Comparison of ENCODE assay signal across 7 cellular contexts in genomic region chr12:4526923-4527546, GRCh38. TPM values are rescaled to one million over a fixed set of nuclear protein-coding genes. Genes with fewer than 3 reads are reported as not detected.
DNase-seq lines count a peak whose midpoint lies in the region; ATAC-seq, FAIRE-seq and TF ChIP-seq lines count a peak whose summit lies in the region.

No MANE protein-coding gene starts in this region.

- H3K79me2 ChIP-seq in MM.1S (ENCODE audit: low read length) (peaks cover 13% of the 10 kb centered on the region; the same call in 1 of the 2 replicates), neural progenitor cell (ENCODE audit: low read depth) (no peaks in the 10 kb centered on the region)

- H3K4me3 ChIP-seq in MM.1S (ENCODE audit: low read length) = no peak overlapping the region
- no peak overlapping the region for H3K4me3 ChIP-seq in bronchial epithelial cell (ENCODE audit: low read depth, low read length)
- H3K4me3 ChIP-seq in neural progenitor cell = no peak overlapping the region

- no peaks in the 10 kb centered on the region for H3K9me3 Mint-ChIP-seq in neural progenitor cell

- no peak overlapping the region for H3K4me3 Mint-ChIP-seq in neural progenitor cell

- H3K27me3 Mint-ChIP-seq in neural progenitor cell (ENCODE audit: insufficient read depth, low read depth) = no peaks in the 10 kb centered on the region

- no peak overlapping the region for H3K27ac Mint-ChIP-seq in neural progenitor cell

- H2AFZ ChIP-seq in MM.1S (ENCODE audit: low read length) (no peak overlapping the region), neural progenitor cell (replicated peaks) (no peak overlapping the region)

- H3K9me2 ChIP-seq in MM.1S (replicated peaks; ENCODE audit: insufficient read depth, low read length) = no peaks in the 10 kb centered on the region

- DNase-seq in EH (ENCODE audit: low read depth) = peak; percentile 26
- peak; percentile 36 for DNase-seq in MM.1S
- peak; percentile 28 for DNase-seq in bronchial epithelial cell (ENCODE audit: low read depth)
- DNase-seq in neural progenitor cell (ENCODE audit: low spot score) = no peak
- DNase-seq in stimulated activated naive CD8-positive, alpha-beta T cell treated with anti-CD3 and anti-CD28 coated beads, Interleukin-15, Interleukin-2, amounts not matched to agents 100 U/mL and 50 U/mL, for 24 hours = no peak
- DNase-seq in mesenteric fat pad (ENCODE audit: low spot score) = no peak

- no peak overlapping the region for H3K9ac ChIP-seq in MM.1S (ENCODE audit: low read length)
- H3K9ac ChIP-seq in neural progenitor cell = no peak overlapping the region

- H3K4me2 ChIP-seq in MM.1S (ENCODE audit: low read depth, low read length) = no peak overlapping the region
- H3K4me2 ChIP-seq in neural progenitor cell = no peak overlapping the region

- H3K9me3 ChIP-seq in MM.1S (replicated peaks; ENCODE audit: insufficient read depth, low read length) = no peaks in the 10 kb centered on the region
- no peaks in the 10 kb centered on the region for H3K9me3 ChIP-seq in neural progenitor cell (ENCODE audit: low read depth)

- peaks cover 5% of the 10 kb centered on the region; the same call in 1 of the 2 replicates for H3F3A ChIP-seq in MM.1S (ENCODE audit: insufficient read depth, low read length)
- H3F3A ChIP-seq in neural progenitor cell (ENCODE audit: low read depth) = peaks cover 8% of the 10 kb centered on the region

- no peaks in the 10 kb centered on the region for H3K27me3 ChIP-seq in MM.1S (replicated peaks; ENCODE audit: insufficient read depth, low read length)
- H3K27me3 ChIP-seq in bronchial epithelial cell (ENCODE audit: control insufficient read depth, insufficient read depth, low read length) = no peaks in the 10 kb centered on the region
- H3K27me3 ChIP-seq in neural progenitor cell = no peaks in the 10 kb centered on the region

- H3K36me3 Mint-ChIP-seq in neural progenitor cell = no peaks in the 10 kb centered on the region

- H3K27ac ChIP-seq in MM.1S (ENCODE audit: low read length) (no peak overlapping the region), neural progenitor cell (no peak overlapping the region)

- no peaks in the 10 kb centered on the region for H3K4me1 ChIP-seq in MM.1S (ENCODE audit: low read length)
- H3K4me1 ChIP-seq in neural progenitor cell = no peaks in the 10 kb centered on the region

- no peaks in the 10 kb centered on the region for H3K4me1 Mint-ChIP-seq in neural progenitor cell

- H3K36me3 ChIP-seq in MM.1S (replicated peaks; ENCODE audit: insufficient read depth, low read length) = peaks cover 3% of the 10 kb centered on the region; the same call in 1 of the 2 replicates
- peaks cover 1% of the 10 kb centered on the region for H3K36me3 ChIP-seq in bronchial epithelial cell (ENCODE audit: control insufficient read depth, insufficient read depth, low read length)
- peaks cover 6% of the 10 kb centered on the region for H3K36me3 ChIP-seq in neural progenitor cell

- H4K20me1 ChIP-seq in MM.1S (ENCODE audit: insufficient read depth, low read length) (no peaks in the 10 kb centered on the region), neural progenitor cell (ENCODE audit: low read depth) (no peaks in the 10 kb centered on the region)

- peak; percentile 40 for TF ChIP-seq CTCF in MM.1S (IDR thresholded peaks at IDR 0.05; ENCODE audit: low read length)
- no peak for TF ChIP-seq CTCF in bronchial epithelial cell (IDR thresholded peaks at IDR 0.05; ENCODE audit: insufficient read depth, low read length, severe bottlenecking)
- TF ChIP-seq CTCF in neural progenitor cell (IDR thresholded peaks at IDR 0.05) = peak; percentile 66

- no peak for ATAC-seq in GM21360 (IDR thresholded peaks at IDR 0.05; ENCODE audit: unreplicated experiment)
- ATAC-seq in stimulated activated naive CD8-positive, alpha-beta T cell treated with anti-CD3 and anti-CD28 coated beads, Interleukin-15, Interleukin-2, amounts not matched to agents 100 U/mL and 50 U/mL, for 24 hours = no peak

- no peak for FAIRE-seq in bronchial epithelial cell (lab: Jason Lieb, UNC)

RNA-seq across cellular contexts. Expression of gene RAD51AP1, which starts 11.7 kb away (rescaled TPM):
- total RNA-seq in bronchial epithelial cell = 0.79 and 0.90 TPM in 2 replicates
- total RNA-seq in neural progenitor cell (ENCODE audit: low replicate concordance) = 130 and 189 TPM in 2 replicates
- 1.1 TPM for total RNA-seq in mesenteric fat pad

RNA-seq across cellular contexts. Expression of gene DYRK4, which starts 35.0 kb away (rescaled TPM):
- 20.0 and 57.7 TPM in 2 replicates for total RNA-seq in bronchial epithelial cell
- total RNA-seq in neural progenitor cell (ENCODE audit: low replicate concordance) = 15.2 and 20.5 TPM in 2 replicates
- total RNA-seq in mesenteric fat pad = 14.9 TPM

Comparison
In these comparisons a context has a peak if more than half of its experiments do, and no peak if none do; other contexts are left out.
1. DNase-seq: peak in EH (single experiment), MM.1S (single experiment) and bronchial epithelial cell (single experiment); none in neural progenitor cell (single experiment), stimulated activated naive CD8-positive, alpha-beta T cell treated with anti-CD3 and anti-CD28 coated beads, Interleukin-15, Interleukin-2, amounts not matched to agents 100 U/mL and 50 U/mL, for 24 hours (single experiment) and mesenteric fat pad (single experiment).
2. RNA of gene RAD51AP1, which starts 11.7 kb away (total RNA-seq): 130 to 189 TPM in neural progenitor cell; 1.1 TPM in mesenteric fat pad (single experiment) and 0.79 to 0.90 TPM in bronchial epithelial cell; every median in the first group is over 10 times any median in the second.